ENCODE assay signal across 1 cellular context in the genomic region with DNA sequence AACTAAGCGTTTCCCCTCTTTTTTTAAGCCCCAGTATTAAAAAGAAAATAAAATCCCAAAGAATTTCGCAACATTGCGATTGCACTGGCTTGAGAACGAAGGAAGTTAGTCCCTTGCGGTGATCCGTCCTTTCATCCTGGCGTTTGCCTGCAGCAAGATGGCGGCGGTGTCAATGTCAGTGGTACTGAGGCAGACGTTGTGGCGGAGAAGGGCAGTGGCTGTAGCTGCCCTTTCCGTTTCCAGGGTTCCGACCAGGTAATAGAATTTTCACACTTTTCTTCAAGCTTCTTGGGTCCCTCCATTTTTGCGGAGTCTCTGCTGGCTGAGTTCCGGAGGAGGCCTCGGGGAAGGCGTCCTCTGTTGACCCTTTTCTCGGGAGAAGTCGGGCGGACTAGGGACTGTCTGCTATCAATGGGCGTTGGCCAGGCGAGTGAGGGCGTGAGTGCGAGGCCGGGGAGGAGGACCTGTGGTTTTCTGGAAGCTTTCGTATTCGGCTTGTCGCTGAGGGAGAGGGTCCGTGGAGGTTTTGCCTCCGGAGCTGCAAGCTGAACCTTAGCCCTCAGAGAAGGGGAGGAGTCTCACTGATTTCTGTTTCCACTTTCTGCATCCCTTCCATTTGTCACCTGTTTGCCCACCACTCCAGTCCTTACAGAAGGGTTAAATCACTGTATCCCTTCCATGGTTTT.
A peak's percentile ranks its signal among the peaks of the same experiment; 100 is the strongest.
TF ChIP-seq lines count a peak whose summit lies in the region.

A gene (plus strand): TSS at position 134 of the 686 bp plus-strand sequence. CDS start 24 bp downstream, at position 158.

TF ChIP-seq in K562, 482 proteins besides CTCF, POLR2A, EP300 and RAD21 (continued from another document and continues in another):
- TF ChIP-seq, protein P1, sequence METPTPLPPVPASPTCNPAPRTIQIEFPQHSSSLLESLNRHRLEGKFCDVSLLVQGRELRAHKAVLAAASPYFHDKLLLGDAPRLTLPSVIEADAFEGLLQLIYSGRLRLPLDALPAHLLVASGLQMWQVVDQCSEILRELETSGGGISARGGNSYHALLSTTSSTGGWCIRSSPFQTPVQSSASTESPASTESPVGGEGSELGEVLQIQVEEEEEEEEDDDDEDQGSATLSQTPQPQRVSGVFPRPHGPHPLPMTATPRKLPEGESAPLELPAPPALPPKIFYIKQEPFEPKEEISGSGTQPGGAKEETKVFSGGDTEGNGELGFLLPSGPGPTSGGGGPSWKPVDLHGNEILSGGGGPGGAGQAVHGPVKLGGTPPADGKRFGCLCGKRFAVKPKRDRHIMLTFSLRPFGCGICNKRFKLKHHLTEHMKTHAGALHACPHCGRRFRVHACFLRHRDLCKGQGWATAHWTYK (CRISPR knock-in tag; IDR thresholded peaks at IDR 0.05): peak; percentile 27; the same call in 1 of the 2 replicates
- TF ChIP-seq, protein P2, sequence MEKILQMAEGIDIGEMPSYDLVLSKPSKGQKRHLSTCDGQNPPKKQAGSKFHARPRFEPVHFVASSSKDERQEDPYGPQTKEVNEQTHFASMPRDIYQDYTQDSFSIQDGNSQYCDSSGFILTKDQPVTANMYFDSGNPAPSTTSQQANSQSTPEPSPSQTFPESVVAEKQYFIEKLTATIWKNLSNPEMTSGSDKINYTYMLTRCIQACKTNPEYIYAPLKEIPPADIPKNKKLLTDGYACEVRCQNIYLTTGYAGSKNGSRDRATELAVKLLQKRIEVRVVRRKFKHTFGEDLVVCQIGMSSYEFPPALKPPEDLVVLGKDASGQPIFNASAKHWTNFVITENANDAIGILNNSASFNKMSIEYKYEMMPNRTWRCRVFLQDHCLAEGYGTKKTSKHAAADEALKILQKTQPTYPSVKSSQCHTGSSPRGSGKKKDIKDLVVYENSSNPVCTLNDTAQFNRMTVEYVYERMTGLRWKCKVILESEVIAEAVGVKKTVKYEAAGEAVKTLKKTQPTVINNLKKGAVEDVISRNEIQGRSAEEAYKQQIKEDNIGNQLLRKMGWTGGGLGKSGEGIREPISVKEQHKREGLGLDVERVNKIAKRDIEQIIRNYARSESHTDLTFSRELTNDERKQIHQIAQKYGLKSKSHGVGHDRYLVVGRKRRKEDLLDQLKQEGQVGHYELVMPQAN (IDR thresholded peaks at IDR 0.05; ENCODE audit: borderline replicate concordance): peak; percentile 31; the same call in 1 of the 2 replicates
- TF ChIP-seq FOXA1 (IDR thresholded peaks at IDR 0.05; ENCODE audit: borderline replicate concordance) (no peak), SIN3A (IDR thresholded peaks at IDR 0.05; ENCODE audit: borderline replicate concordance in 2 of 2, control insufficient read depth in 1 of 2, low read depth in 2 of 2, low read length in 2 of 2) (peak in 1 of 2 experiments; percentile 36; a peak in 2 of 4 replicates), ZNF12 (CRISPR knock-in tag; IDR thresholded peaks at IDR 0.05) (no peak), ZNF354B (CRISPR knock-in tag; IDR thresholded peaks at IDR 0.05) (no peak), DNMT1 (IDR thresholded peaks at IDR 0.05) (no peak), SIX5 (IDR thresholded peaks at IDR 0.05; ENCODE audit: borderline replicate concordance in 1 of 2, insufficient read depth in 1 of 2, low read depth in 1 of 2, low read length in 2 of 2) (no peak), ZNF274 (IDR thresholded peaks at IDR 0.05; ENCODE audit: borderline replicate concordance, low read depth, low read length) (no peak), PRMT5 (CRISPR knock-in tag; IDR thresholded peaks at IDR 0.05) (no peak), XRCC3 (IDR thresholded peaks at IDR 0.05) (no peak), HNRNPL (IDR thresholded peaks at IDR 0.05; ENCODE audit: low read depth, low read length) (no peak), ZNF696 (CRISPR knock-in tag; conservative IDR thresholded peaks at IDR 0.05) (no peak), MTF1 (CRISPR knock-in tag; IDR thresholded peaks at IDR 0.05; ENCODE audit: borderline replicate concordance) (no peak), FOXK1 (CRISPR knock-in tag; IDR thresholded peaks at IDR 0.05; ENCODE audit: borderline replicate concordance) (no peak), MAFF (IDR thresholded peaks at IDR 0.05; ENCODE audit: low read length) (no peak), ZNF121 (CRISPR knock-in tag; conservative IDR thresholded peaks at IDR 0.05) (no peak), XRCC5 (IDR thresholded peaks at IDR 0.05; ENCODE audit: low read depth, low read length) (no peak), RBM17 (IDR thresholded peaks at IDR 0.05; ENCODE audit: borderline replicate concordance, low read depth, low read length) (no peak), MEIS2 (IDR thresholded peaks at IDR 0.05; ENCODE audit: partially characterized antibody) (no peak), TRIM24 (IDR thresholded peaks at IDR 0.05) (peak; percentile 50 to 80), ARID1B (IDR thresholded peaks at IDR 0.05) (peak; percentile 40; the same call in 1 of the 2 replicates), RBM22 (IDR thresholded peaks at IDR 0.05; ENCODE audit: low read depth, low read length, poor library complexity, severe bottlenecking) (no peak), ETS2 (tag; IDR thresholded peaks at IDR 0.05; ENCODE audit: borderline replicate concordance, poor library complexity, severe bottlenecking) (no peak), SIRT6 (IDR thresholded peaks at IDR 0.05; ENCODE audit: low read depth, low read length) (no peak), STAG1 (CRISPR knock-in tag; IDR thresholded peaks at IDR 0.05; ENCODE audit: borderline replicate concordance) (no peak), EZH2 (IDR thresholded peaks at IDR 0.05; ENCODE audit: borderline replicate concordance, low read depth, low read length) (no peak), ARHGAP35 (IDR thresholded peaks at IDR 0.05; ENCODE audit: partially characterized antibody) (no peak), TGIF2 (CRISPR knock-in tag; IDR thresholded peaks at IDR 0.05) (no peak), SMARCB1 (IDR thresholded peaks at IDR 0.05; ENCODE audit: insufficient read length, low read depth) (no peak), WHSC1 (IDR thresholded peaks at IDR 0.05; ENCODE audit: low read length) (no peak), MYNN (IDR thresholded peaks at IDR 0.05) (peak; percentile 54; the same call in 1 of the 2 replicates), MYNN (CRISPR knock-in tag; IDR thresholded peaks at IDR 0.05) (no peak), PHF8 (IDR thresholded peaks at IDR 0.05; ENCODE audit: borderline replicate concordance, low read length) (peak; percentile 86), ZNF77 (CRISPR knock-in tag; IDR thresholded peaks at IDR 0.05) (no peak), SRSF1 (IDR thresholded peaks at IDR 0.05; ENCODE audit: low read depth, low read length) (no peak)
- TF ChIP-seq, protein P3, sequence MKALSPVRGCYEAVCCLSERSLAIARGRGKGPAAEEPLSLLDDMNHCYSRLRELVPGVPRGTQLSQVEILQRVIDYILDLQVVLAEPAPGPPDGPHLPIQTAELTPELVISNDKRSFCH (CRISPR knock-in tag; IDR thresholded peaks at IDR 0.05): no peak
- TF ChIP-seq, protein P3 (tag; IDR thresholded peaks at IDR 0.05): peak; percentile 76; the same call in 1 of the 2 replicates
- TF ChIP-seq, protein P4, sequence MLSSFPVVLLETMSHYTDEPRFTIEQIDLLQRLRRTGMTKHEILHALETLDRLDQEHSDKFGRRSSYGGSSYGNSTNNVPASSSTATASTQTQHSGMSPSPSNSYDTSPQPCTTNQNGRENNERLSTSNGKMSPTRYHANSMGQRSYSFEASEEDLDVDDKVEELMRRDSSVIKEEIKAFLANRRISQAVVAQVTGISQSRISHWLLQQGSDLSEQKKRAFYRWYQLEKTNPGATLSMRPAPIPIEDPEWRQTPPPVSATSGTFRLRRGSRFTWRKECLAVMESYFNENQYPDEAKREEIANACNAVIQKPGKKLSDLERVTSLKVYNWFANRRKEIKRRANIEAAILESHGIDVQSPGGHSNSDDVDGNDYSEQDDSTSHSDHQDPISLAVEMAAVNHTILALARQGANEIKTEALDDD (IDR thresholded peaks at IDR 0.05): no peak
- TF ChIP-seq, protein P5, sequence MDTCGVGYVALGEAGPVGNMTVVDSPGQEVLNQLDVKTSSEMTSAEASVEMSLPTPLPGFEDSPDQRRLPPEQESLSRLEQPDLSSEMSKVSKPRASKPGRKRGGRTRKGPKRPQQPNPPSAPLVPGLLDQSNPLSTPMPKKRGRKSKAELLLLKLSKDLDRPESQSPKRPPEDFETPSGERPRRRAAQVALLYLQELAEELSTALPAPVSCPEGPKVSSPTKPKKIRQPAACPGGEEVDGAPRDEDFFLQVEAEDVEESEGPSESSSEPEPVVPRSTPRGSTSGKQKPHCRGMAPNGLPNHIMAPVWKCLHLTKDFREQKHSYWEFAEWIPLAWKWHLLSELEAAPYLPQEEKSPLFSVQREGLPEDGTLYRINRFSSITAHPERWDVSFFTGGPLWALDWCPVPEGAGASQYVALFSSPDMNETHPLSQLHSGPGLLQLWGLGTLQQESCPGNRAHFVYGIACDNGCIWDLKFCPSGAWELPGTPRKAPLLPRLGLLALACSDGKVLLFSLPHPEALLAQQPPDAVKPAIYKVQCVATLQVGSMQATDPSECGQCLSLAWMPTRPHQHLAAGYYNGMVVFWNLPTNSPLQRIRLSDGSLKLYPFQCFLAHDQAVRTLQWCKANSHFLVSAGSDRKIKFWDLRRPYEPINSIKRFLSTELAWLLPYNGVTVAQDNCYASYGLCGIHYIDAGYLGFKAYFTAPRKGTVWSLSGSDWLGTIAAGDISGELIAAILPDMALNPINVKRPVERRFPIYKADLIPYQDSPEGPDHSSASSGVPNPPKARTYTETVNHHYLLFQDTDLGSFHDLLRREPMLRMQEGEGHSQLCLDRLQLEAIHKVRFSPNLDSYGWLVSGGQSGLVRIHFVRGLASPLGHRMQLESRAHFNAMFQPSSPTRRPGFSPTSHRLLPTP (IDR thresholded peaks at IDR 0.05; ENCODE audit: borderline replicate concordance, extremely low read depth, insufficient read length): no peak
- TF ChIP-seq, protein P6, sequence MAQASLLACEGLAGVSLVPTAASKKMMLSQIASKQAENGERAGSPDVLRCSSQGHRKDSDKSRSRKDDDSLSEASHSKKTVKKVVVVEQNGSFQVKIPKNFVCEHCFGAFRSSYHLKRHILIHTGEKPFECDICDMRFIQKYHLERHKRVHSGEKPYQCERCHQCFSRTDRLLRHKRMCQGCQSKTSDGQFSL (CRISPR knock-in tag; IDR thresholded peaks at IDR 0.05): no peak
- TF ChIP-seq, protein P6 (tag; IDR thresholded peaks at IDR 0.05): no peak
- TF ChIP-seq, protein P7, sequence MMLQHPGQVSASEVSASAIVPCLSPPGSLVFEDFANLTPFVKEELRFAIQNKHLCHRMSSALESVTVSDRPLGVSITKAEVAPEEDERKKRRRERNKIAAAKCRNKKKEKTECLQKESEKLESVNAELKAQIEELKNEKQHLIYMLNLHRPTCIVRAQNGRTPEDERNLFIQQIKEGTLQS (IDR thresholded peaks at IDR 0.05): peak; percentile 70
- TF ChIP-seq, protein P7 (CRISPR knock-in tag; conservative IDR thresholded peaks at IDR 0.05): no peak
- TF ChIP-seq, protein P8, sequence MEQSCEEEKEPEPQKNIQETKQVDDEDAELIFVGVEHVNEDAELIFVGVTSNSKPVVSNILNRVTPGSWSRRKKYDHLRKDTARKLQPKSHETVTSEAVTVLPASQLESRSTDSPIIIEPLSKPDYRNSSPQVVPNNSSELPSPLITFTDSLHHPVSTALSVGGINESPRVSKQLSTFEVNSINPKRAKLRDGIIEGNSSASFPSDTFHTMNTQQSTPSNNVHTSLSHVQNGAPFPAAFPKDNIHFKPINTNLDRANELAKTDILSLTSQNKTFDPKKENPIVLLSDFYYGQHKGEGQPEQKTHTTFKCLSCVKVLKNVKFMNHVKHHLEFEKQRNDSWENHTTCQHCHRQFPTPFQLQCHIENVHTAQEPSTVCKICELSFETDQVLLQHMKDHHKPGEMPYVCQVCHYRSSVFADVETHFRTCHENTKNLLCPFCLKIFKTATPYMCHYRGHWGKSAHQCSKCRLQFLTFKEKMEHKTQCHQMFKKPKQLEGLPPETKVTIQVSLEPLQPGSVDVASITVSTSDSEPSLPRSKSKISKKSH (CRISPR knock-in tag; IDR thresholded peaks at IDR 0.05): no peak
- TF ChIP-seq, protein P9, sequence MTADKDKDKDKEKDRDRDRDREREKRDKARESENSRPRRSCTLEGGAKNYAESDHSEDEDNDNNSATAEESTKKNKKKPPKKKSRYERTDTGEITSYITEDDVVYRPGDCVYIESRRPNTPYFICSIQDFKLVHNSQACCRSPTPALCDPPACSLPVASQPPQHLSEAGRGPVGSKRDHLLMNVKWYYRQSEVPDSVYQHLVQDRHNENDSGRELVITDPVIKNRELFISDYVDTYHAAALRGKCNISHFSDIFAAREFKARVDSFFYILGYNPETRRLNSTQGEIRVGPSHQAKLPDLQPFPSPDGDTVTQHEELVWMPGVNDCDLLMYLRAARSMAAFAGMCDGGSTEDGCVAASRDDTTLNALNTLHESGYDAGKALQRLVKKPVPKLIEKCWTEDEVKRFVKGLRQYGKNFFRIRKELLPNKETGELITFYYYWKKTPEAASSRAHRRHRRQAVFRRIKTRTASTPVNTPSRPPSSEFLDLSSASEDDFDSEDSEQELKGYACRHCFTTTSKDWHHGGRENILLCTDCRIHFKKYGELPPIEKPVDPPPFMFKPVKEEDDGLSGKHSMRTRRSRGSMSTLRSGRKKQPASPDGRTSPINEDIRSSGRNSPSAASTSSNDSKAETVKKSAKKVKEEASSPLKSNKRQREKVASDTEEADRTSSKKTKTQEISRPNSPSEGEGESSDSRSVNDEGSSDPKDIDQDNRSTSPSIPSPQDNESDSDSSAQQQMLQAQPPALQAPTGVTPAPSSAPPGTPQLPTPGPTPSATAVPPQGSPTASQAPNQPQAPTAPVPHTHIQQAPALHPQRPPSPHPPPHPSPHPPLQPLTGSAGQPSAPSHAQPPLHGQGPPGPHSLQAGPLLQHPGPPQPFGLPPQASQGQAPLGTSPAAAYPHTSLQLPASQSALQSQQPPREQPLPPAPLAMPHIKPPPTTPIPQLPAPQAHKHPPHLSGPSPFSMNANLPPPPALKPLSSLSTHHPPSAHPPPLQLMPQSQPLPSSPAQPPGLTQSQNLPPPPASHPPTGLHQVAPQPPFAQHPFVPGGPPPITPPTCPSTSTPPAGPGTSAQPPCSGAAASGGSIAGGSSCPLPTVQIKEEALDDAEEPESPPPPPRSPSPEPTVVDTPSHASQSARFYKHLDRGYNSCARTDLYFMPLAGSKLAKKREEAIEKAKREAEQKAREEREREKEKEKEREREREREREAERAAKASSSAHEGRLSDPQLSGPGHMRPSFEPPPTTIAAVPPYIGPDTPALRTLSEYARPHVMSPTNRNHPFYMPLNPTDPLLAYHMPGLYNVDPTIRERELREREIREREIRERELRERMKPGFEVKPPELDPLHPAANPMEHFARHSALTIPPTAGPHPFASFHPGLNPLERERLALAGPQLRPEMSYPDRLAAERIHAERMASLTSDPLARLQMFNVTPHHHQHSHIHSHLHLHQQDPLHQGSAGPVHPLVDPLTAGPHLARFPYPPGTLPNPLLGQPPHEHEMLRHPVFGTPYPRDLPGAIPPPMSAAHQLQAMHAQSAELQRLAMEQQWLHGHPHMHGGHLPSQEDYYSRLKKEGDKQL (CRISPR knock-in tag; IDR thresholded peaks at IDR 0.05; ENCODE audit: borderline replicate concordance): no peak
